8 cellular contexts compared by ENCODE assay signal in the genomic region with DNA sequence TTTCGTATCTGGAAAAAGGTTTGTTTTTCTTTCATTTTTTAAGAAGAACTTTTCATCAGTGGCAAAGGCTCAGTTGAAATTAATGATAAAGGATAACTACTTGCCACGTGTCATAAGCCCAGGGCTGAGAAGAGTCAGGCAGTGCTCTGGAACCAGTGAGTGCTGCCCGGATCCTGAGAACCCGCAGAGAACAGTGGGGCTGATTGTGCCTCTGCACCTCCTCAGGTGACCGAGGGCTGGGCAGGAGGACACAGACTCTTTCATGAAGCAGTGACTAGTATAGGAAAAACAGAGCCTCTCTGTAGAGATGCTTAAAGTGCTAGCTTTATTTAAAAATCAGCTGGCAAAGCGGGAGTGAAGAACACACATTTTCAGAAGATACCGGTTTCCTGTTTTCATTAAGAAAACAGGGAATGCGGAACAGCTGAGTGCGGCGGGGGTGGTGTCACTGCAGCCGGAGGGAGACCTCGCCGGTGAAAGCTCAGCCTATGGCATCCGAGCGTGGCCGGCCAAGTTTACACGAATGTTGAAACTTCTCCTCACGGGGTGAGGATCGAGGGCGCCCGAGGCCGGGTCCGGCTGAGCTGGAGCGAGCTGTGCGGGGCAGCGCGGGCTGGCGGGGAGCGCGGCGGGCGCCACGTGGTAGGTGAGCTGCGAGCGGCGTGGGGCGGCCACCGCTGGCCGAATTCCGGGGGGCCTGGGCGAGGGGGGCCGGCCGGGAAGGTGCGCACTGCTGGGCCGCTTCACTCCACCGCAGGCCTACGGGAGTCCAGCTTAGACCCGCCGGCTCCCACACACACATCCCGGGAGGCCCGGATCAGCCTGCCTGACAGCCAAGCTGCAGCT.
DNase-seq lines count a peak whose midpoint lies in the region; TF ChIP-seq lines count a peak whose summit lies in the region.

No MANE protein-coding gene starts in this region.

- DNase-seq in ELR (ENCODE audit: low read depth) (peak; percentile 69), KG1 (lab: John Stamatoyannopoulos, UW) (peak; percentile 24), endothelial cell (ENCODE audit: low spot score) (peak; percentile 45), lung microvascular endothelial cell (ENCODE audit: low read depth in 2 of 2) (peak; percentile 42 to 53), occipital lobe (lab: John Stamatoyannopoulos, UW) (no peak)
- DNase-seq in activated CD8-positive, alpha-beta memory T cell treated with anti-CD3 and anti-CD28 coated beads for 24 hours, result peak; percentile 70
- DNase-seq in stimulated activated CD8-positive, alpha-beta memory T cell treated with anti-CD3 and anti-CD28 coated beads, Interleukin-4, amount 100 ng/mL, for 48 hours, result peak; percentile 53
- DNase-seq in central memory CD4-positive, alpha-beta T cell, result no peak

- no peaks in the 10 kb centered on the region for H3K9me3 Mint-ChIP-seq in endothelial cell (ENCODE audit: unreplicated experiment)

- peak overlapping the region; percentile 86 for H3K4me3 Mint-ChIP-seq in endothelial cell (ENCODE audit: unreplicated experiment)

- no peak for TF ChIP-seq CTCF in endothelial cell (IDR thresholded peaks at IDR 0.05; ENCODE audit: unreplicated experiment)

- peaks cover 12% of the 10 kb centered on the region for H3K4me1 Mint-ChIP-seq in endothelial cell (ENCODE audit: unreplicated experiment)

- H3K27ac Mint-ChIP-seq in endothelial cell (ENCODE audit: unreplicated experiment), result peak overlapping the region; percentile 89

- peaks cover 12% of the 10 kb centered on the region for H3K36me3 Mint-ChIP-seq in endothelial cell (ENCODE audit: low read depth, unreplicated experiment)

- peaks cover 8% of the 10 kb centered on the region for H3K27me3 Mint-ChIP-seq in endothelial cell (ENCODE audit: unreplicated experiment)

Comparison
In these comparisons a context has a peak if more than half of its experiments do, and no peak if none do; other contexts are left out.
1. DNase-seq: peak in ELR (single experiment), KG1 (single experiment), activated CD8-positive, alpha-beta memory T cell treated with anti-CD3 and anti-CD28 coated beads for 24 hours (single experiment), endothelial cell (single experiment), lung microvascular endothelial cell (2 of 2) and stimulated activated CD8-positive, alpha-beta memory T cell treated with anti-CD3 and anti-CD28 coated beads, Interleukin-4, amount 100 ng/mL, for 48 hours (single experiment); none in occipital lobe (single experiment) and central memory CD4-positive, alpha-beta T cell (single experiment).